ENCODE assay signal across 8 cellular contexts in genomic region chr2:9004338-9005204, GRCh38. TPM values are rescaled to one million over a fixed set of nuclear protein-coding genes. Genes with fewer than 3 reads are reported as not detected.
DNase-seq lines count a peak whose midpoint lies in the region; ATAC-seq and TF ChIP-seq lines count a peak whose summit lies in the region.

No MANE protein-coding gene starts in this region.

- H4K91ac ChIP-seq in trophoblast cell (ENCODE audit: low read depth, low read length) = peak overlapping the region; percentile 97

- no peak overlapping the region for H2AK5ac ChIP-seq in trophoblast cell (ENCODE audit: low read length)

- peaks cover 20% of the 10 kb centered on the region for H4K20me1 ChIP-seq in SK-N-SH (ENCODE audit: insufficient read depth)

- intact Hi-C loops in esophagus squamous epithelium (cut with DNase I) = no loop called here

- H3K27me3 ChIP-seq in SK-N-SH (ENCODE audit: insufficient read depth) (no peaks in the 10 kb centered on the region), esophagus squamous epithelium (no peaks in the 10 kb centered on the region), trophoblast cell (ENCODE audit: insufficient read depth, low read length) (no peaks in the 10 kb centered on the region)

- H3K4ac ChIP-seq in trophoblast cell (ENCODE audit: low read depth, low read length) = peak overlapping the region; percentile 23

- H3K79me2 ChIP-seq in SK-N-SH (ENCODE audit: insufficient read depth) (peaks cover 48% of the 10 kb centered on the region), trophoblast cell (ENCODE audit: control insufficient read depth, insufficient read depth, low read length, poor library complexity) (peaks cover 7% of the 10 kb centered on the region)

- ATAC-seq in GM18519 (IDR thresholded peaks at IDR 0.05; ENCODE audit: low FRiP score, unreplicated experiment) = no peak

- H2AFZ ChIP-seq in SK-N-SH (ENCODE audit: low read depth) (peak overlapping the region; percentile 84), trophoblast cell (ENCODE audit: insufficient read depth, low read length, poor library complexity) (peak overlapping the region; percentile 83)

- peak overlapping the region; percentile 68 to 97 for H3K27ac ChIP-seq in SK-N-SH (ENCODE audit: low read depth in 2 of 2, low read length in 1 of 2)
- peak overlapping the region; percentile 89 to 96 (median 90) for H3K27ac ChIP-seq in esophagus squamous epithelium
- peak overlapping the region; percentile 92 for H3K27ac ChIP-seq in trophoblast cell (ENCODE audit: low read depth, low read length)

- POLR2A ChIA-PET in SK-N-SH (lab: Yijun Ruan, JAX) = interaction anchor here (1.1 kb wide), 2 partner anchors 65 to 100 kb away, joined by 3 read pairs; no protein-coding TSS in a partner anchor

- H2BK12ac ChIP-seq in trophoblast cell (ENCODE audit: low read length) = no peak overlapping the region

- H4K12ac ChIP-seq in trophoblast cell (ENCODE audit: low read depth, low read length) = peak overlapping the region; percentile 90

- peak overlapping the region; percentile 78 for H3K14ac ChIP-seq in trophoblast cell (ENCODE audit: low read length)

- TF ChIP-seq RAD21 in SK-N-SH (IDR thresholded peaks at IDR 0.05; ENCODE audit: low read length) = no peak

- H3K9me3 ChIP-seq in SK-N-SH (no peaks in the 10 kb centered on the region), esophagus squamous epithelium (no peaks in the 10 kb centered on the region), trophoblast cell (ENCODE audit: insufficient read depth, low read depth, low read length) (no peaks in the 10 kb centered on the region)

- H4K8ac ChIP-seq in trophoblast cell (ENCODE audit: low read depth, low read length) = peak overlapping the region; percentile 91

- WGBS in SK-N-SH (ENCODE audit: low lambda C conversion rate) = 27% methylated on average over 23 of the region's 25 CpGs
- WGBS in esophagus squamous epithelium, 2 donors = 19 to 21% methylated on average over 16 to 23 of the region's 25 CpGs
- no CpG with 5 or more reads among the region's 25 CpGs for WGBS in trophoblast cell (ENCODE audit: extremely low coverage, insufficient coverage, insufficient read length)

- CTCF ChIA-PET in SK-N-SH (lab: Yijun Ruan, JAX) = interaction anchor here (0.7 to 2.6 kb wide), 6 partner anchors 23 to 139 kb away, joined by 3 to 9 read pairs (median 4); no protein-coding TSS in a partner anchor

- H3K4me2 ChIP-seq in SK-N-SH (peak overlapping the region; percentile 75), trophoblast cell (ENCODE audit: low read length) (peak overlapping the region; percentile 79)

- no peak overlapping the region for H3K23ac ChIP-seq in trophoblast cell (ENCODE audit: low read length)

- H3K9me2 ChIP-seq in SK-N-SH = no peaks in the 10 kb centered on the region

- H3K4me1 ChIP-seq in SK-N-SH (ENCODE audit: control insufficient read depth in 1 of 2, insufficient read depth in 2 of 2, low read depth in 1 of 2, low read length in 1 of 2) (peaks cover 15 to 47% of the 10 kb centered on the region in 2 experiments; a peak in 3 of 4 replicates), esophagus squamous epithelium (peaks cover 0 to 39% (median 4%) of the 10 kb centered on the region in 3 donors), trophoblast cell (ENCODE audit: control insufficient read depth in 1 of 2, insufficient read depth in 2 of 2, low read length in 2 of 2) (peaks cover 0 to 9% of the 10 kb centered on the region in 2 experiments)

- peak; percentile 62 for DNase-seq in DMS 273 (lab: John Stamatoyannopoulos, UW; ENCODE audit: unreplicated experiment)
- DNase-seq in DMS 273 treated with DMSO at 0.1 percent for 48 hours (lab: John Stamatoyannopoulos, UW) = no peak
- no peak for DNase-seq in SK-N-SH
- DNase-seq in esophagus squamous epithelium (lab: John Stamatoyannopoulos, UW) = no peak
- peak; percentile 95 to 98 for DNase-seq in trophoblast cell
- DNase-seq in stimulated activated CD4-positive, alpha-beta T cell treated with anti-CD3 and anti-CD28 coated beads, Interleukin-4, amount 100 ng/mL, for 1 hour = no peak
- no peak for DNase-seq in SHP77 treated with DMSO at 0.1 percent for 48 hours (lab: John Stamatoyannopoulos, UW)

- H3K4me3 ChIP-seq in SK-N-SH (ENCODE audit: low read depth in 2 of 2, low read length in 1 of 2) (peak overlapping the region; percentile 58 to 91), esophagus squamous epithelium (peak overlapping the region; percentile 52 to 89 (median 84)), trophoblast cell (ENCODE audit: low read depth, low read length) (peak overlapping the region; percentile 80)

- no peak for TF ChIP-seq POLR2A in esophagus squamous epithelium (IDR thresholded peaks at IDR 0.05)

- H2BK5ac ChIP-seq in trophoblast cell (ENCODE audit: low read depth, low read length, poor library complexity) = peak overlapping the region; percentile 93

- H3F3A ChIP-seq in SK-N-SH (replicated peaks; ENCODE audit: insufficient read depth) = peaks cover 7% of the 10 kb centered on the region

- no peak for TF ChIP-seq EP300 in SK-N-SH (IDR thresholded peaks at IDR 0.05; ENCODE audit: borderline replicate concordance in 1 of 2, low read depth in 1 of 2, low read length in 1 of 2)

- peaks cover 0 to 7% of the 10 kb centered on the region in 2 experiments for H3K36me3 ChIP-seq in SK-N-SH (replicated peaks in 1 of 2; ENCODE audit: control insufficient read depth in 1 of 2, insufficient read depth in 2 of 2, low read length in 1 of 2)
- H3K36me3 ChIP-seq in esophagus squamous epithelium = no peaks in the 10 kb centered on the region
- H3K36me3 ChIP-seq in trophoblast cell (ENCODE audit: control insufficient read depth in 1 of 2, insufficient read depth in 2 of 2, low read length in 2 of 2) = no peaks in the 10 kb centered on the region

- peaks cover 8% of the 10 kb centered on the region for H3K79me1 ChIP-seq in trophoblast cell (ENCODE audit: low read length)

- peak overlapping the region; percentile 93 for H2BK120ac ChIP-seq in trophoblast cell (ENCODE audit: insufficient read depth, low read length, poor library complexity)

- peak overlapping the region; percentile 71 for H3K18ac ChIP-seq in trophoblast cell (ENCODE audit: low read length)

- H3K9ac ChIP-seq in SK-N-SH (peak overlapping the region; percentile 92), trophoblast cell (ENCODE audit: low read length) (peak overlapping the region; percentile 66)

- TF ChIP-seq CTCF in SK-N-SH (IDR thresholded peaks at IDR 0.05) (no peak), esophagus squamous epithelium (IDR thresholded peaks at IDR 0.05) (no peak)

TF ChIP-seq in SK-N-SH, 30 proteins besides CTCF, POLR2A, EP300 and RAD21:
- no peak for TF ChIP-seq FOSL2 (IDR thresholded peaks at IDR 0.05; ENCODE audit: borderline replicate concordance, low read depth)
- TF ChIP-seq SIN3A (IDR thresholded peaks at IDR 0.05; ENCODE audit: borderline replicate concordance, low read depth, low read length) = 0 out of 2 replicates have a peak, but pooled peaks have one; percentile 4
TF ChIP-seq in SK-N-SH: peak in this region for 1.

RNA-seq across cellular contexts. Expression of gene MBOAT2, which starts 1.1 kb away (rescaled TPM):
- polyA plus RNA-seq in SK-N-SH (2012; rRNA removed) = 33.9 and 41.3 TPM in 2 replicates
- polyA plus RNA-seq in SK-N-SH (2012; cell fraction: cytosol; rRNA removed) = 32.1 and 33.3 TPM in 2 replicates
- 63.1 and 166 TPM in 2 replicates for polyA plus RNA-seq in SK-N-SH (2012; cell fraction: nucleus; rRNA removed)
- total RNA-seq in esophagus squamous epithelium = 100 to 1,000 TPM in 1 of 4 donors, 10 to 100 TPM in 3; 56.6 to 110 (median 73.1) TPM
- polyA plus RNA-seq in trophoblast cell (2013) = 9.5 and 9.6 TPM in 2 replicates

Comparison
In these comparisons a context has a peak if more than half of its experiments do, and no peak if none do; other contexts are left out.
1. DNase-seq: peak in DMS 273 (single experiment) and trophoblast cell (2 of 2); none in DMS 273 treated with DMSO at 0.1 percent for 48 hours (single experiment), SK-N-SH (single experiment), esophagus squamous epithelium (single experiment), stimulated activated CD4-positive, alpha-beta T cell treated with anti-CD3 and anti-CD28 coated beads, Interleukin-4, amount 100 ng/mL, for 1 hour (single experiment) and SHP77 treated with DMSO at 0.1 percent for 48 hours (single experiment).
2. Peak in every context shown above with its lines, with median percentiles within 50 percentile points of each other: H3K27ac ChIP-seq and H3K4me3 ChIP-seq.